Comparison of ENCODE assay signal across 1 cellular context in the genomic region with DNA sequence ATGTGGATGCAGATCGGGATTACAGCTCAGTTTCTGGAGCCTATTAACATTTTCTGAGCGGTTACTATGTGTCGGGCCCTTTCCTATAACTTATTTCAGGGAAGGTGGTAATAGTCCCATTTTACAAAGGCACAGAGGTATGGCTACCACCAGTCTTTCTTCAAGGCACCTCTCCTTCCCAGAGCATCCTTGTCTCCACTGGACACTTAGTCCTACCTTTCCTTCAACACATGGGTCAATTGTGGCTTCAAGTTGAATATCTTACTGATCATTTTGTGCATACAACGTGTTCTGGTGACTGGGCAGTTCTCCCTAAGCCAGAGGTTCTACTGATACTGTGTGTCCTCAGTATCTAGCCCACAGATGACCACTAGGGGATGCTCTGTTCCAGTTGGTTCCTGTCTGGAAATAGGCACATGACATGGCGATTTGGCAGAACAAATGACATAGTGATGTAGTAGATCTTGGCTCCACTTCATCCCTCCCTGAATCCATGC.
TF ChIP-seq lines count a peak whose summit lies in the region.

No MANE protein-coding gene starts in this region.

TF ChIP-seq in HCT116, 20 proteins besides CTCF, POLR2A, EP300 and RAD21 (continued from another document):
- TF ChIP-seq REST (IDR thresholded peaks at IDR 0.05; ENCODE audit: low read depth) (no peak), CBX3 (IDR thresholded peaks at IDR 0.05; ENCODE audit: low read depth) (peak; percentile 95), EGR1 (IDR thresholded peaks at IDR 0.05; ENCODE audit: low read depth) (no peak), SRF (IDR thresholded peaks at IDR 0.05; ENCODE audit: low read depth) (no peak)
